Comparison of ENCODE assay signal across 28 cellular contexts in genomic region chr2:128552141-128552805, GRCh38.
"Had no signal": no experiment of that assay in that cellular context is flagged by ENCODE, and none has a peak within 500 bp of the region (broad histone marks: within the 10 kb centered on the region; RNA-seq: fewer than 3 reads in every experiment).

No MANE protein-coding gene starts in this region.

- H3K27me3 Mint-ChIP-seq: activated naive CD8-positive, alpha-beta T cell treated with anti-CD3 and anti-CD28 coated beads for 36 hours had no signal

- ATAC-seq: activated CD4-positive, CD25-positive, alpha-beta regulatory T cell treated with anti-CD3 and anti-CD28 coated beads, Interleukin-2, amount 50 U/mL, for 24 hours; body of pancreas; esophagus mucosa; left colon; stimulated activated naive B cell treated with anti-CD40 and anti-IgM and Interleukin-4, amounts not matched to agents 10 μg/mL and 1 μg/mL and 100 μg/mL, for 72 hours; T-helper 17 cell had no signal

- H3K27ac Mint-ChIP-seq: activated naive CD4-positive, alpha-beta T cell treated with anti-CD3 and anti-CD28 coated beads for 36 hours; activated naive CD8-positive, alpha-beta T cell treated with anti-CD3 and anti-CD28 coated beads for 36 hours; activated T-helper 1 cell treated with anti-CD3 and anti-CD28 coated beads, Interleukin-12 subunit alpha, Interleukin-12 subunit beta, Interleukin-2, Interleukin-4 antibody, amounts not matched to agents 30 ng/mL and 10 ng/mL and 1 ng/mL, durations not matched to agents 14 hours and 24 hours and 36 hours; endodermal cell; natural killer cell treated with Interleukin-12 subunit alpha and Interleukin-12 subunit beta and Interleukin-15 and Interleukin-18, amount 100 ng/mL, for 72 hours; stimulated activated naive B cell treated with anti-CD40 and anti-IgM and Interleukin-4, amounts not matched to agents 10 μg/mL and 1 μg/mL and 100 μg/mL, for 72 hours; T-helper 17 cell had no signal

- H3K9me3 Mint-ChIP-seq: activated naive CD4-positive, alpha-beta T cell treated with anti-CD3 and anti-CD28 coated beads for 36 hours; activated naive CD8-positive, alpha-beta T cell treated with anti-CD3 and anti-CD28 coated beads for 36 hours; activated T-helper 1 cell treated with anti-CD3 and anti-CD28 coated beads, Interleukin-12 subunit alpha, Interleukin-12 subunit beta, Interleukin-2, Interleukin-4 antibody, amounts not matched to agents 30 ng/mL and 10 ng/mL and 1 ng/mL, durations not matched to agents 14 hours and 24 hours and 36 hours; endodermal cell; natural killer cell treated with Interleukin-12 subunit alpha and Interleukin-12 subunit beta and Interleukin-15 and Interleukin-18, amount 100 ng/mL, for 72 hours had no signal

- H3K4me1 Mint-ChIP-seq: activated naive CD8-positive, alpha-beta T cell treated with anti-CD3 and anti-CD28 coated beads for 36 hours; stimulated activated naive B cell treated with anti-CD40 and anti-IgM and Interleukin-4, amounts not matched to agents 10 μg/mL and 1 μg/mL and 100 μg/mL, for 72 hours; T-helper 17 cell had no signal

- H3K36me3 Mint-ChIP-seq: activated naive CD8-positive, alpha-beta T cell treated with anti-CD3 and anti-CD28 coated beads for 36 hours; natural killer cell treated with Interleukin-12 subunit alpha and Interleukin-12 subunit beta and Interleukin-15 and Interleukin-18, amount 100 ng/mL, for 72 hours; stimulated activated naive B cell treated with anti-CD40 and anti-IgM and Interleukin-4, amounts not matched to agents 10 μg/mL and 1 μg/mL and 100 μg/mL, for 72 hours had no signal

- DNase-seq: activated CD4-positive, alpha-beta T cell treated with anti-CD3 and anti-CD28 coated beads for 48 hours; activated CD4-positive, alpha-beta T cell treated with anti-CD3 and anti-CD28 coated beads, Interleukin-2, amount 50 U/mL, for 48 hours; activated effector memory CD4-positive, alpha-beta T cell treated with anti-CD3 and anti-CD28 coated beads, Interleukin-2, amount 50 U/mL, for 16 hours; activated naive CD4-positive, alpha-beta T cell treated with anti-CD3 and anti-CD28 coated beads for 36 hours; activated naive CD8-positive, alpha-beta T cell treated with anti-CD3 and anti-CD28 coated beads for 36 hours; aorta; cortex of kidney; endodermal cell; hippocampal formation; left colon; lower lobe of right lung; mesenchymal stem cell; ovary; stimulated activated CD4-positive, alpha-beta T cell treated with anti-CD3 and anti-CD28 coated beads, Interleukin-15, amount 100 ng/mL, for 24 hours; stimulated activated CD4-positive, alpha-beta T cell treated with anti-CD3 and anti-CD28 coated beads, Interleukin-2, amount 100 ng/mL, for 24 hours; stimulated activated naive B cell treated with anti-CD40 and anti-IgM and Interleukin-4, amounts not matched to agents 10 μg/mL and 1 μg/mL and 100 μg/mL, for 72 hours; T-helper 17 cell; T1000; transverse colon; WERI-Rb-1 had no signal

- H3K4me3 Mint-ChIP-seq: activated naive CD4-positive, alpha-beta T cell treated with anti-CD3 and anti-CD28 coated beads for 36 hours; activated naive CD8-positive, alpha-beta T cell treated with anti-CD3 and anti-CD28 coated beads for 36 hours; activated T-helper 1 cell treated with anti-CD3 and anti-CD28 coated beads, Interleukin-12 subunit alpha, Interleukin-12 subunit beta, Interleukin-2, Interleukin-4 antibody, amounts not matched to agents 30 ng/mL and 10 ng/mL and 1 ng/mL, durations not matched to agents 14 hours and 24 hours and 36 hours; endodermal cell; natural killer cell treated with Interleukin-12 subunit alpha and Interleukin-12 subunit beta and Interleukin-15 and Interleukin-18, amount 100 ng/mL, for 72 hours; stimulated activated naive B cell treated with anti-CD40 and anti-IgM and Interleukin-4, amounts not matched to agents 10 μg/mL and 1 μg/mL and 100 μg/mL, for 72 hours; T-helper 17 cell had no signal

- H3K27ac ChIP-seq: adrenal gland, body of pancreas, lower lobe of right lung, neutrophil, ovary, right atrium auricular region, transverse colon, WERI-Rb-1 had no signal
